Comparison of ENCODE assay signal across 1 cellular context in the genomic region with DNA sequence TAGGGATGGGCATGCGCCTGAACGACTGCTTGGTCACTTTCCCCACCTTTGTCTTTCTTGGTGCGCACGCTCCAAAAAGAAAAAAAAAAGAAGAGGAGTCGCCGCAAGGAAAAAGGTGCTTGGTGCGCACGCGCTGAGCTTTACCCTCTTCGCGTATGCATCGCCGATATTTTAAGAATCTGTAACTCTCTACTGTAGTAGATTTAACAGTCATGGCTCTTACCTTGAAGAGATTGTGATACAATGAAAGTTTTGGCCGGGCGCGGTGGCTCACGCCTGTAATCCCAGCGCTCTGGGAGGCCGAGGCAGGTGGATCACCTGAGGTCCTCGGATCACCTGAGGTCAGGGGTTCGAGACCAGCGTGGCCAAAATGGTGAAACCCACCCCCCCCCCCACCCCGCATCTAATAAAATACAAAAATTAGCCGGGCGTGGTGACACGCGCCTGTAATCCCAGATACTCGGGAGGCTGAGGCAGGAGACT.
TF ChIP-seq lines count a peak whose summit lies in the region.

No MANE protein-coding gene starts in this region.

TF ChIP-seq in GM23338, 12 proteins besides CTCF, POLR2A, EP300 and RAD21 (continued from another document):
- TF ChIP-seq ZNF462 (CRISPR knock-in tag; IDR thresholded peaks at IDR 0.05), result no peak
